ENCODE assay signal across 15 cellular contexts in genomic region chr7:47953822-47954221, GRCh38. TPM values are rescaled to one million over a fixed set of nuclear protein-coding genes. Genes with fewer than 3 reads are reported as not detected.
A peak's percentile ranks its signal among the peaks of the same experiment; 100 is the strongest.
DNase-seq lines count a peak whose midpoint lies in the region; ATAC-seq and TF ChIP-seq lines count a peak whose summit lies in the region.
"Had no signal": no experiment of that assay in that cellular context is flagged by ENCODE, and none has a peak within 500 bp of the region (broad histone marks: within the 10 kb centered on the region; RNA-seq: fewer than 3 reads in every experiment).

No MANE protein-coding gene starts in this region.

- no peak overlapping the region for H3K4me3 Mint-ChIP-seq in H9
- H3K4me3 Mint-ChIP-seq: activated T-cell treated with anti-CD3 and anti-CD28 coated beads, Interleukin-2, amount 50 U/mL, for 4 hours; CD4-positive, CD25-positive, alpha-beta regulatory T cell had no signal

- no peak overlapping the region for H3T11ph ChIP-seq in H9 (ENCODE audit: low read length)

- H3K4me3 ChIP-seq in smooth muscle cell, result no peak overlapping the region
- H3K4me3 ChIP-seq: lower lobe of right lung, skin epidermis, suprapubic skin had no signal

- H3K14ac ChIP-seq in H9 (ENCODE audit: insufficient read depth, low read length), result no peak overlapping the region

- H2BK20ac ChIP-seq in H9 (ENCODE audit: low read depth, low read length, poor library complexity, severe bottlenecking), result no peak overlapping the region

- H3K27me3 ChIP-seq in H9 (ENCODE audit: insufficient read depth, low read length), result no peaks in the 10 kb centered on the region
- H3K27me3 ChIP-seq in smooth muscle cell (ENCODE audit: low read depth), result no peaks in the 10 kb centered on the region
- H3K27me3 ChIP-seq: suprapubic skin had no signal

- DNase-seq in GM19240 (ENCODE audit: insufficient read length, low spot score) (peak; percentile 45), H9 (peak; percentile 2), smooth muscle cell (lab: John Stamatoyannopoulos, UW; ENCODE audit: unreplicated experiment) (no peak), NCI-H510A (lab: John Stamatoyannopoulos, UW) (no peak)
- DNase-seq in effector CD4-positive, alpha-beta T cell, result no peak
- DNase-seq: activated CD4-positive, alpha-beta T cell treated with anti-CD3 and anti-CD28 coated beads for 1 hour; activated T-cell treated with anti-CD3 and anti-CD28 coated beads, Interleukin-2, amount 50 U/mL, for 4 hours; anterior cingulate cortex; CD4-positive, CD25-positive, alpha-beta regulatory T cell; lower lobe of right lung; NCI-H2171 had no signal

- no peaks in the 10 kb centered on the region for H3K23me2 ChIP-seq in H9 (ENCODE audit: insufficient read length, low read depth, low read length, poor library complexity, severe bottlenecking)

- H3K27ac Mint-ChIP-seq in H9, result peak overlapping the region in 1 of 3 experiments; percentile 6; a peak in 1 of 7 replicates

- H4K8ac ChIP-seq in H9 (replicated peaks; ENCODE audit: insufficient read length, low read depth, low read length), result no peak overlapping the region

- peaks cover 15 to 35% (median 31%) of the 10 kb centered on the region in 3 experiments for H3K36me3 Mint-ChIP-seq in H9 (ENCODE audit: insufficient read depth in 1 of 3, low read depth in 3 of 3)

- no peaks in the 10 kb centered on the region for H3F3A ChIP-seq in smooth muscle cell (ENCODE audit: low read depth)

- H3K9me3 Mint-ChIP-seq in H9, result peaks cover 6 to 8% of the 10 kb centered on the region in 2 experiments; a peak in 2 of 5 replicates
- H3K9me3 Mint-ChIP-seq: activated T-cell treated with anti-CD3 and anti-CD28 coated beads, Interleukin-2, amount 50 U/mL, for 4 hours; CD4-positive, CD25-positive, alpha-beta regulatory T cell had no signal

- no peaks in the 10 kb centered on the region for H3K27me3 Mint-ChIP-seq in H9 (ENCODE audit: low read depth)
- H3K27me3 Mint-ChIP-seq: CD4-positive, CD25-positive, alpha-beta regulatory T cell had no signal

- H2BK15ac ChIP-seq in H9 (ENCODE audit: low read depth, low read length), result no peak overlapping the region

- H4K5ac ChIP-seq in H9 (ENCODE audit: insufficient read length, low read depth, low read length), result no peak overlapping the region

- no peaks in the 10 kb centered on the region for H3K79me1 ChIP-seq in H9 (ENCODE audit: insufficient read depth, low read depth, low read length, poor library complexity, severe bottlenecking)

- H3K4ac ChIP-seq in H9 (ENCODE audit: low read depth, low read length), result no peak overlapping the region

- TF ChIP-seq CTCF in H9 (conservative IDR thresholded peaks at IDR 0.05), result no peak
- TF ChIP-seq CTCF in smooth muscle cell (IDR thresholded peaks at IDR 0.05; ENCODE audit: borderline replicate concordance, insufficient read depth, poor library complexity, severe bottlenecking), result no peak

- H2AK5ac ChIP-seq in H9 (ENCODE audit: insufficient read length, low read length), result no peak overlapping the region

- H2BK12ac ChIP-seq in H9 (ENCODE audit: insufficient read length, low read depth, low read length), result no peak overlapping the region

- H3K9me3 ChIP-seq in H9 (ENCODE audit: control insufficient read depth, low read depth, low read length) (no peaks in the 10 kb centered on the region), smooth muscle cell (replicated peaks; ENCODE audit: low read depth) (no peaks in the 10 kb centered on the region)
- H3K9me3 ChIP-seq: lower lobe of right lung, suprapubic skin had no signal

- H4K91ac ChIP-seq in H9 (ENCODE audit: insufficient read length, low read depth, low read length), result no peak overlapping the region

- H2BK5ac ChIP-seq in H9 (ENCODE audit: insufficient read length, low read length), result no peak overlapping the region

- H3K79me2 ChIP-seq in H9 (ENCODE audit: insufficient read depth, low read length) (no peaks in the 10 kb centered on the region), smooth muscle cell (ENCODE audit: low read depth) (no peaks in the 10 kb centered on the region)

- H2BK120ac ChIP-seq in H9 (ENCODE audit: low read depth, low read length, poor library complexity, severe bottlenecking), result no peak overlapping the region

- H3K36me3 ChIP-seq in smooth muscle cell (ENCODE audit: low read depth), result no peaks in the 10 kb centered on the region

- peaks cover 34 to 36% of the 10 kb centered on the region in 2 experiments for H3K4me1 Mint-ChIP-seq in H9

- H3K23ac ChIP-seq in H9 (ENCODE audit: insufficient read length, low read depth, low read length), result no peak overlapping the region

- H2AFZ ChIP-seq in H9 (ENCODE audit: low read length) (no peak overlapping the region), smooth muscle cell (ENCODE audit: low read depth) (no peak overlapping the region)

- no peak overlapping the region for H3K18ac ChIP-seq in H9 (ENCODE audit: insufficient read length, low read depth, low read length)

- H3K56ac ChIP-seq in H9 (ENCODE audit: insufficient read length, low read depth, low read length), result no peak overlapping the region

- ATAC-seq in HG03565 (IDR thresholded peaks at IDR 0.05; ENCODE audit: unreplicated experiment) (peak; percentile 77), HG03196 (IDR thresholded peaks at IDR 0.05; ENCODE audit: unreplicated experiment) (no peak)
- ATAC-seq: activated T-cell treated with anti-CD3 and anti-CD28 coated beads, Interleukin-2, amount 50 U/mL, for 4 hours; lower lobe of right lung had no signal

- H3K4me2 ChIP-seq in H9 (ENCODE audit: insufficient read depth, insufficient read length, low read length) (no peak overlapping the region), smooth muscle cell (no peak overlapping the region)

- H3K4me1 ChIP-seq in H9 (ENCODE audit: insufficient read depth, low read length) (peaks cover 3% of the 10 kb centered on the region; the same call in 1 of the 2 replicates), smooth muscle cell (ENCODE audit: low read depth) (no peaks in the 10 kb centered on the region)

- no peak overlapping the region for H3K27ac ChIP-seq in H9 (ENCODE audit: insufficient read length, low read depth, low read length)
- peak overlapping the region; percentile 24 for H3K27ac ChIP-seq in smooth muscle cell (ENCODE audit: low read depth)
- H3K27ac ChIP-seq: lower lobe of right lung, skin epidermis, suprapubic skin had no signal

- no peaks in the 10 kb centered on the region for H4K20me1 ChIP-seq in H9 (ENCODE audit: control insufficient read depth, insufficient read depth, insufficient read length)
- H4K20me1 ChIP-seq in smooth muscle cell (ENCODE audit: low read depth), result no peaks in the 10 kb centered on the region

- WGBS in H9 (ENCODE audit: extremely low coverage, insufficient read length, low lambda C conversion rate), result no CpG with 5 or more reads among the region's 4 CpGs
- 91% methylated on average over 4 of the region's 4 CpGs for WGBS in smooth muscle cell (ENCODE audit: low lambda C conversion rate)

- H3K9ac ChIP-seq in H9 (ENCODE audit: extremely low read depth, insufficient read length, low read length) (no peak overlapping the region), smooth muscle cell (ENCODE audit: low read depth) (no peak overlapping the region)

RNA-seq across cellular contexts. Expression of gene PKD1L1, which starts 5.6 kb away (rescaled TPM):
- total RNA-seq in H9 (2021) (0.17 and 0.18 TPM in 2 replicates), smooth muscle cell (0.04 and 0.18 TPM in 2 replicates)
- polyA plus RNA-seq in smooth muscle cell, result 0.06 TPM in 1 of 2 replicates, not detected in the other

RNA-seq across cellular contexts. Expression of gene HUS1, which starts 25.6 kb away (rescaled TPM):
- total RNA-seq in H9 (2021) (43.1 and 44.5 TPM in 2 replicates), smooth muscle cell (35.8 and 39.1 TPM in 2 replicates)
- 13.2 and 17.4 TPM in 2 replicates for polyA plus RNA-seq in smooth muscle cell

Comparison
In these comparisons a context has a peak if more than half of its experiments do, and no peak if none do; other contexts are left out.
1. DNase-seq: peak in GM19240 (single experiment) and H9 (single experiment); none in smooth muscle cell (single experiment), NCI-H510A (single experiment) and effector CD4-positive, alpha-beta T cell (single experiment).